8 cellular contexts compared by ENCODE assay signal in the genomic region with DNA sequence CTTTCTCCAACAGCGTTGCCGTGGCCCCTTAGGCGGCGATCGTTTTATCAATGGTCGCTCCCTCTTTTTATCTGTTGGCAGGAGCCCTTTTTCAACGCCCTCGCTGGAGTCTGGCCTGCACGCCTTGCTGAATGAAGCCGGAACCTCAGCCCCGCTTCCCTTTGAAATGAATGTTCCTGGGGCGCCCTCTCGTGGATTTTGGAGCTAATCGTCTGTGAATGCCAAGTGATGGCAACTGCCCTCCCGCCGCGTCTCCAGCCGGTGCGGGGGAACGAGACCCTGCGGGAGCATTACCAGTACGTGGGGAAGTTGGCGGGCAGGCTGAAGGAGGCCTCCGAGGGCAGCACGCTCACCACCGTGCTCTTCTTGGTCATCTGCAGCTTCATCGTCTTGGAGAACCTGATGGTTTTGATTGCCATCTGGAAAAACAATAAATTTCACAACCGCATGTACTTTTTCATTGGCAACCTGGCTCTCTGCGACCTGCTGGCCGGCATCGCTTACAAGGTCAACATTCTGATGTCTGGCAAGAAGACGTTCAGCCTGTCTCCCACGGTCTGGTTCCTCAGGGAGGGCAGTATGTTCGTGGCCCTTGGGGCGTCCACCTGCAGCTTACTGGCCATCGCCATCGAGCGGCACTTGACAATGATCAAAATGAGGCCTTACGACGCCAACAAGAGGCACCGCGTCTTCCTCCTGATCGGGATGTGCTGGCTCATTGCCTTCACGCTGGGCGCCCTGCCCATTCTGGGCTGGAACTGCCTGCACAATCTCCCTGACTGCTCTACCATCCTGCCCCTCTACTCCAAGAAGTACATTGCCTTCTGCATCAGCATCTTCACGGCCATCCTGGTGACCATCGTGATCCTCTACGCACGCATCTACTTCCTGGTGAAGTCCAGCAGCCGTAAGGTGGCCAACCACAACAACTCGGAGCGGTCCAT.
DNase-seq lines count a peak whose midpoint lies in the region; ATAC-seq and TF ChIP-seq lines count a peak whose summit lies in the region.

No MANE protein-coding gene starts in this region.

- peak; percentile 72 for ATAC-seq in HG03521 (IDR thresholded peaks at IDR 0.05; ENCODE audit: unreplicated experiment)
- no peak for ATAC-seq in GM19452 (IDR thresholded peaks at IDR 0.05; ENCODE audit: unreplicated experiment)

- H3K27me3 ChIP-seq in NT2/D1 (ENCODE audit: insufficient read depth, insufficient read length) (no peaks in the 10 kb centered on the region), muscle layer of duodenum (ENCODE audit: low read depth, low read length) (no peaks in the 10 kb centered on the region)

- peak overlapping the region; percentile 55 for H3K27ac ChIP-seq in muscle layer of duodenum (ENCODE audit: low read length)

- TF ChIP-seq CTCF in GM12865 (IDR thresholded peaks at IDR 0.05; ENCODE audit: insufficient read depth, low read depth, low read length, missing control alignments) = peak; percentile 61

- no peaks in the 10 kb centered on the region for H3K9me3 ChIP-seq in NT2/D1 (ENCODE audit: insufficient read depth, low read length)
- H3K9me3 ChIP-seq in muscle layer of duodenum (ENCODE audit: control insufficient read depth in 1 of 2, low read length in 2 of 2) = no peaks in the 10 kb centered on the region

- H3K9ac ChIP-seq in NT2/D1 (ENCODE audit: insufficient read length, low read depth) = no peak overlapping the region

- TF ChIP-seq POLR2A in erythroblast (IDR thresholded peaks at IDR 0.05; ENCODE audit: low read length) = no peak

- H3K36me3 ChIP-seq in NT2/D1 (ENCODE audit: insufficient read depth, insufficient read length, low read length) = peaks cover 55% of the 10 kb centered on the region
- peaks cover 6% of the 10 kb centered on the region in 2 donors for H3K36me3 ChIP-seq in muscle layer of duodenum (ENCODE audit: control insufficient read depth in 1 of 2, insufficient read depth in 2 of 2, low read length in 2 of 2)

- H3K4me3 ChIP-seq in GM12865 (ENCODE audit: low read depth, low read length) = no peak overlapping the region
- no peak overlapping the region for H3K4me3 ChIP-seq in NT2/D1 (ENCODE audit: insufficient read length, low read depth)
- H3K4me3 ChIP-seq in muscle layer of duodenum (ENCODE audit: low read depth in 1 of 2, low read length in 2 of 2) = peak overlapping the region in 1 of 2 donors; percentile 10

- DNase-seq in GM12865 (ENCODE audit: low read depth) (peak; percentile 75), NT2/D1 (ENCODE audit: low read depth, low spot score) (peak; percentile 86), erythroblast (lab: John Stamatoyannopoulos, UW) (peak; percentile 83 to 85)
- DNase-seq in activated CD8-positive, alpha-beta memory T cell treated with anti-CD3 and anti-CD28 coated beads, Interleukin-2, amount 50 U/mL, for 48 hours = peak; percentile 88
- DNase-seq in stimulated activated CD8-positive, alpha-beta memory T cell treated with anti-CD3 and anti-CD28 coated beads, Interleukin-7, amount 100 ng/mL, for 1 hour (ENCODE audit: low read depth in 2 of 2) = peak; percentile 32 to 55

- H3K4me1 ChIP-seq in NT2/D1 (ENCODE audit: insufficient read depth, insufficient read length) (peaks cover 4% of the 10 kb centered on the region), muscle layer of duodenum (ENCODE audit: control insufficient read depth in 1 of 2, insufficient read depth in 2 of 2, low read length in 2 of 2) (peaks cover 4 to 43% of the 10 kb centered on the region in 2 donors)
